20 cellular contexts compared by ENCODE assay signal in genomic region chr3:128149632-128150031, GRCh38.
"Had no signal": no experiment of that assay in that cellular context is flagged by ENCODE, and none has a peak within 500 bp of the region (broad histone marks: within the 10 kb centered on the region; RNA-seq: fewer than 3 reads in every experiment).

No MANE protein-coding gene starts in this region.

- H3K4me2 ChIP-seq: SK-N-SH had no signal

- H3K36me3 ChIP-seq: breast epithelium, upper lobe of right lung had no signal

- H3K9me3 ChIP-seq: breast epithelium, mucosa of descending colon, SK-N-SH, upper lobe of right lung had no signal

- ATAC-seq: activated CD8-positive, alpha-beta T cell treated with anti-CD3 and anti-CD28 coated beads for 36 hours; activated T-cell treated with anti-CD3 and anti-CD28 coated beads, Interleukin-2, amount 50 U/mL, for 4 hours; foreskin keratinocyte; mucosa of descending colon; stimulated activated naive CD8-positive, alpha-beta T cell treated with anti-CD3 and anti-CD28 coated beads, Interleukin-15, Interleukin-2, amounts not matched to agents 100 U/mL and 50 U/mL, for 24 hours; upper lobe of right lung had no signal

- H3K27ac ChIP-seq: breast epithelium, foreskin keratinocyte, upper lobe of right lung, WERI-Rb-1 had no signal

- H3K27me3 ChIP-seq: breast epithelium, upper lobe of right lung had no signal

- H3K9ac ChIP-seq: SK-N-SH had no signal

- H3K4me3 ChIP-seq: breast epithelium, mucosa of descending colon, upper lobe of right lung had no signal

- FAIRE-seq: astrocyte had no signal

- H3K4me1 ChIP-seq: breast epithelium had no signal

- DNase-seq: activated CD4-positive, alpha-beta T cell treated with anti-CD3 and anti-CD28 coated beads, Interleukin-2, amount 10 ng/mL, durations not matched to agents 7 days and 5 days; activated CD4-positive, CD25-positive, alpha-beta regulatory T cell treated with anti-CD3 and anti-CD28 coated beads, Interleukin-2, amount 50 U/mL, for 72 hours; activated CD8-positive, alpha-beta T cell treated with anti-CD3 and anti-CD28 coated beads for 36 hours; activated naive CD4-positive, alpha-beta T cell; activated T-cell treated with anti-CD3 and anti-CD28 coated beads, Interleukin-2, amount 50 U/mL, for 4 hours; cortex of kidney; foreskin keratinocyte; hippocampal formation; mesenchymal stem cell; nephron progenitor cell; posterior cingulate gyrus; SK-N-SH; stimulated activated CD4-positive, alpha-beta T cell treated with anti-CD3 and anti-CD28 coated beads, Interleukin-12 subunit alpha, Interleukin-12 subunit beta, amount 100 ng/mL, for 4 hours; stimulated activated CD4-positive, alpha-beta T cell treated with anti-CD3 and anti-CD28 coated beads, Interleukin-4, amount 100 ng/mL, for 4 hours; stimulated activated naive CD8-positive, alpha-beta T cell treated with anti-CD3 and anti-CD28 coated beads, Interleukin-15, Interleukin-2, amounts not matched to agents 100 U/mL and 50 U/mL, for 24 hours; upper lobe of right lung; WERI-Rb-1 had no signal
